8 cellular contexts compared by ENCODE assay signal in the genomic region with DNA sequence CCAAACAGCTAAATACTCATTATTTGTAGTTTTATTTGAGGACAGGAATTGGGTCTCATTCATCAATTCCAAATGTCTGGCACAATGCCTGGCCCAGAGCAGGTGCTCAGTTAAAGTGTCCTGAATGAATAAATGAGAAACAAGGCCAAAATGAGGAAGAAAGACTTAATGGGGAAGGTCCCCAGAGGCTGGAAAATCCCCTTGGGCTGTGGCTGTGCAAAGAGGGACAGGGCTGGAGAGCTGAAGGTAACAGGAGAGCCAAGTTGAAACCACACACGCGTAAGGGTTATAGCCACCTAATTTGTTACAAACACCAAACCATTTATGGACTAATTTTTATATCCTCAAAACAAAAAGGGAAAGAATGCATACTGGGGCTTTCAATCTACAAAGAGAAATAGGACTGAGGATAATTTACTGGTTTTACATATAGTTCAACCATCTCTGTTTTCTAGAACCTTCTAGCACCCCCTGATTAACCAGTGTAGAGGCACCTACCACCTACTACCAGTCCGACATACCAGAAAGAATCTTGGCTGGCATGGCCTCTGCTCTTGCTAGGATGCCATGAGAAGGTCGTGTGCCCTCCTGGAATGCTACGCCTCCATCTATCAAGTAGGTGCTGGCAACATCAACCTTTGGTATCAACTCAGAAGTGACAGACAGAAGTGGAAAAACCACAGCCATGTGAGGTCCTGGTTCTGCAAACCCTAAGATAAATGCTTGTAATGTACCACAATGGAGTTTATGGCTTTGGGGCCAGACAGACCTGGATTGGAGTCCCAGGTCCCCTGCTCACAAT. TPM values are rescaled to one million over a fixed set of nuclear protein-coding genes. Genes with fewer than 3 reads are reported as not detected.
DNase-seq lines count a peak whose midpoint lies in the region; ATAC-seq and TF ChIP-seq lines count a peak whose summit lies in the region.

No MANE protein-coding gene starts in this region.

- ATAC-seq in Panc1 = no peak
- peak; percentile 4 to 13 for ATAC-seq in left cardiac atrium

- in situ Hi-C loops in Panc1 (cut with HindIII; ENCODE audit: low pct_unique_long_range_greater_than_20kb, low sequenced_read_pairs) = no loop called here

- no peaks in the 10 kb centered on the region for H3K9me3 ChIP-seq in Panc1 (ENCODE audit: control insufficient read depth, insufficient read depth, low read depth, low read length)

- CTCF ChIA-PET in Panc1 (lab: Charles Lee) = no interaction called here

- BruUV-seq in Panc1 (replicated peaks; lab: Mats Ljungman, UMichigan) = TSS peak; percentile 34

- H3K27ac Mint-ChIP-seq in T-helper 2 cell treated with Interferon-gamma antibody and Interleukin-4, amounts not matched to agents 5 μg/mL and 100 μg/mL, for 36 hours = peak overlapping the region; percentile 75

- DNase-seq in T-helper 2 cell treated with Interferon-gamma antibody and Interleukin-4, amounts not matched to agents 5 μg/mL and 100 μg/mL, for 36 hours (ENCODE audit: low spot score) = no peak
- DNase-seq in T-helper 2 cell = no peak
- DNase-seq in Panc1 (ENCODE audit: low read depth, low spot score) = no peak
- no peak for DNase-seq in left cardiac atrium
- DNase-seq in glomerular visceral epithelial cell (ENCODE audit: extremely low spot score) = no peak
- no peak for DNase-seq in NCI-H82 (lab: John Stamatoyannopoulos, UW)
- DNase-seq in activated CD4-positive, CD25-positive, alpha-beta regulatory T cell (lab: John Stamatoyannopoulos, UW) = no peak

- POLR2A ChIA-PET in Panc1 (lab: Charles Lee) = no interaction called here

- no peak overlapping the region for H3K4me3 ChIP-seq in Panc1 (ENCODE audit: low read depth in 2 of 2, low read length in 2 of 2)

- peak overlapping the region; percentile 99 for H3K27ac ChIP-seq in Panc1 (ENCODE audit: low read length)
- peak overlapping the region; percentile 19 for H3K27ac ChIP-seq in temporal lobe (ENCODE audit: low read depth, low read length)

- H3K4me3 Mint-ChIP-seq in T-helper 2 cell treated with Interferon-gamma antibody and Interleukin-4, amounts not matched to agents 5 μg/mL and 100 μg/mL, for 36 hours = peak overlapping the region; percentile 44

- intact Hi-C loops in Panc1 (cut with micrococcal nuclease; ENCODE audit: unreplicated experiment) (no loop called here), left cardiac atrium (cut with DNase I) (no loop called here)

- H3K36me3 ChIP-seq in Panc1 (ENCODE audit: control insufficient read depth, insufficient read depth, low read length) = no peaks in the 10 kb centered on the region

- no peaks in the 10 kb centered on the region for H3K27me3 Mint-ChIP-seq in T-helper 2 cell treated with Interferon-gamma antibody and Interleukin-4, amounts not matched to agents 5 μg/mL and 100 μg/mL, for 36 hours (ENCODE audit: low read depth)

- no peaks in the 10 kb centered on the region for H3K27me3 ChIP-seq in Panc1 (ENCODE audit: control insufficient read depth, insufficient read depth, low read length)

- no peaks in the 10 kb centered on the region for H3K9me3 Mint-ChIP-seq in T-helper 2 cell treated with Interferon-gamma antibody and Interleukin-4, amounts not matched to agents 5 μg/mL and 100 μg/mL, for 36 hours

- H3K4me1 ChIP-seq in Panc1 (ENCODE audit: control insufficient read depth, insufficient read depth, low read length) = peaks cover 90% of the 10 kb centered on the region

- no peak for TF ChIP-seq CTCF in Panc1 (IDR thresholded peaks at IDR 0.05)

- peaks cover 52% of the 10 kb centered on the region for H3K36me3 Mint-ChIP-seq in T-helper 2 cell treated with Interferon-gamma antibody and Interleukin-4, amounts not matched to agents 5 μg/mL and 100 μg/mL, for 36 hours (ENCODE audit: low read depth)

- peaks cover 76% of the 10 kb centered on the region for H3K4me1 Mint-ChIP-seq in T-helper 2 cell treated with Interferon-gamma antibody and Interleukin-4, amounts not matched to agents 5 μg/mL and 100 μg/mL, for 36 hours (ENCODE audit: low read depth)

RNA-seq across cellular contexts. Expression of gene MYH9, which starts 28.4 kb away (rescaled TPM):
- total RNA-seq in Panc1 (2021; ENCODE audit: unreplicated experiment) (788 TPM), left cardiac atrium (100 to 1,000 TPM; 225 to 367 TPM), temporal lobe (31.0 TPM)
- 1,068 TPM for polyA plus RNA-seq in Panc1 (2012; ENCODE audit: insufficient read length)
